Comparison of ENCODE assay signal across 8 cellular contexts in genomic region chr19:18507021-18507726, GRCh38. TPM values are rescaled to one million over a fixed set of nuclear protein-coding genes. Genes with fewer than 3 reads are reported as not detected.
DNase-seq lines count a peak whose midpoint lies in the region; ATAC-seq and TF ChIP-seq lines count a peak whose summit lies in the region.

No MANE protein-coding gene starts in this region.

- ATAC-seq in HG03175 (IDR thresholded peaks at IDR 0.05; ENCODE audit: unreplicated experiment) = no peak

- H3K27ac ChIP-seq in C4-2B = peak overlapping the region; percentile 86

- DNase-seq in RPMI7951 (ENCODE audit: low read depth) = peak; percentile 78
- peak; percentile 84 for DNase-seq in cerebellum (ENCODE audit: low spot score)
- DNase-seq in middle frontal gyrus (ENCODE audit: extremely low spot score, low spot score) = peak; percentile 39
- DNase-seq in COLO829 (ENCODE audit: low spot score) = no peak
- DNase-seq in GM10266 (ENCODE audit: extremely low spot score) = no peak
- DNase-seq in HT-29 (ENCODE audit: low spot score) = no peak

- TF ChIP-seq CTCF in C4-2B (conservative IDR thresholded peaks at IDR 0.05) = no peak
- TF ChIP-seq CTCF in GM10266 (IDR thresholded peaks at IDR 0.05; ENCODE audit: control insufficient read depth, insufficient read depth, low read depth, missing control alignments) = no peak

RNA-seq across cellular contexts. Expression of gene ELL, which starts 14.7 kb away (rescaled TPM):
- total RNA-seq in RPMI7951 (2014; rRNA removed; shearing (Covaris generic)) = 6.5 and 7.2 TPM in 2 replicates
- total RNA-seq in cerebellum = 7.2 TPM
- total RNA-seq in HT-29 (2014; rRNA removed; shearing (Covaris generic)) = 16.0 and 20.7 TPM in 2 replicates

RNA-seq across cellular contexts. Expression of gene FKBP8, which starts 36.2 kb away (rescaled TPM):
- 172 and 199 TPM in 2 replicates for total RNA-seq in RPMI7951 (2014; rRNA removed; shearing (Covaris generic))
- 81.4 TPM for total RNA-seq in cerebellum
- 257 and 277 TPM in 2 replicates for total RNA-seq in HT-29 (2014; rRNA removed; shearing (Covaris generic))

RNA-seq across cellular contexts. Expression of gene KXD1, which starts 50.5 kb away (rescaled TPM):
- 159 TPM in 2 replicates for total RNA-seq in RPMI7951 (2014; rRNA removed; shearing (Covaris generic))
- 23.6 TPM for total RNA-seq in cerebellum
- total RNA-seq in HT-29 (2014; rRNA removed; shearing (Covaris generic)) = 109 and 126 TPM in 2 replicates

Comparison
In these comparisons a context has a peak if more than half of its experiments do, and no peak if none do; other contexts are left out.
1. DNase-seq: peak in RPMI7951 (single experiment), cerebellum (single experiment) and middle frontal gyrus (single experiment); none in COLO829 (single experiment), GM10266 (single experiment) and HT-29 (single experiment).